In the genomic region with DNA sequence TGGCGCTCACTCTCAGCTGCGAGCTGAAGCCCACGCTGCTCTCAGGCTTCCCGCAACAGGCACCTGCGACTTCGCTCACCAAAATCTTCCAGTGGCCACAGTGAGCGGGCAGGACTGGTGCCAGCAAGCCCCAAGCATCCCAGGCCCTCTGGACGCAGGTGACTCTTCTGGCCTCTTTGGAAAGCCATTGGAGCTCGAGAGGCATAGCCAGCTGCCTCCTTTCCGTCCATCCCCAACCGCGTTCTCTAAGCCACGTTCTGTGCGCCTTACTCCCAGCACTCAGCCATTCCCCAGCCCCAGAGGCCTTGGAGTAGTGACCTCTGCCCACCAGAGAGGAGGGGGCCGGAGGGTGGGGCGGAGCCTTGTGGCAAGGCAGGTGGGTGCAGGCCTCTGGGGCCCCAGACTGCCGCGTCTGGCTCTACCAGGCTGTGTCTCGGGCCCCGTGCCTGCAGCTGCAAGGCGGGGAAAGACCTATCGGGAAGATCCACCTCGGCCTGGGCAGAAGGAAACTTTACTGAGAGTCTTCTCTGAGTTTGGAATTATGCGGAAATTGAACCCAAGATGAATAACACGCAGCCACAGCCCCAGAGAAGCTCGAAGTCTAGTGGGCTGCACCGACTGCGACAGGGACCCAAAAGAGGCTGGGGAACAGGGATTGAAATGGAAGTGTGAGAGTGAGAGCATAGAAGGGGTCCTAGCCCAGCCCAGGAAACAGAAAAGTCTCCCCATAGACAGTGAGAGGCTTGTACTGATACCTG, we compare ENCODE assay signal across 14 cellular contexts. TPM values are rescaled to one million over a fixed set of nuclear protein-coding genes. Genes with fewer than 3 reads are reported as not detected.
"Had no signal": no experiment of that assay in that cellular context is flagged by ENCODE, and none has a peak within 500 bp of the region (broad histone marks: within the 10 kb centered on the region; RNA-seq: fewer than 3 reads in every experiment).

No MANE protein-coding gene starts in this region.

- DNase-seq: activated CD4-positive, CD25-positive, alpha-beta regulatory T cell; activated gamma-delta T cell; activated T-cell treated with anti-CD3 and anti-CD28 coated beads, Interleukin-2, amount 50 U/mL, for 4 hours; anterior cingulate cortex; natural killer cell; T-helper 2 cell; thyroid gland had no signal

- H3K4me1 Mint-ChIP-seq: natural killer cell had no signal

- H3K9me3 ChIP-seq: thyroid gland had no signal

- H3K9me3 Mint-ChIP-seq: activated T-cell treated with anti-CD3 and anti-CD28 coated beads, Interleukin-2, amount 50 U/mL, for 4 hours had no signal

- H3K4me3 ChIP-seq: breast epithelium, left lung, skin epidermis, thyroid gland had no signal

- H3K4me3 Mint-ChIP-seq: activated naive CD8-positive, alpha-beta T cell; activated T-cell treated with anti-CD3 and anti-CD28 coated beads, Interleukin-2, amount 50 U/mL, for 4 hours; natural killer cell had no signal

- ATAC-seq: activated T-cell treated with anti-CD3 and anti-CD28 coated beads, Interleukin-2, amount 50 U/mL, for 4 hours; left lung; natural killer cell had no signal

- H3K36me3 Mint-ChIP-seq: activated naive CD8-positive, alpha-beta T cell had no signal

- H3K36me3 ChIP-seq: breast epithelium, left lung, thyroid gland had no signal

- H3K27ac Mint-ChIP-seq: activated naive CD8-positive, alpha-beta T cell; natural killer cell had no signal

RNA-seq across cellular contexts. Expression of a gene that starts 3.6 kb away (rescaled TPM):
- total RNA-seq: activated T-cell treated with anti-CD3 and anti-CD28 coated beads, Interleukin-2, amount 50 U/mL, for 4 hours; breast epithelium; left lung; mucosa of gallbladder; natural killer cell; osteocyte; renal cortical epithelial cell; thyroid gland had no signal
